Comparison of ENCODE assay signal across 8 cellular contexts in genomic region chrX:153926863-153927685, GRCh38. TPM values are rescaled to one million over a fixed set of nuclear protein-coding genes. Genes with fewer than 3 reads are reported as not detected.
A peak's percentile ranks its signal among the peaks of the same experiment; 100 is the strongest.
DNase-seq lines count a peak whose midpoint lies in the region; ATAC-seq, FAIRE-seq and TF ChIP-seq lines count a peak whose summit lies in the region.

No MANE protein-coding gene starts in this region.

- H3K9me3 Mint-ChIP-seq in stimulated activated memory B cell treated with anti-CD40 and anti-IgM and Interleukin-4, amounts not matched to agents 10 μg/mL and 1 μg/mL and 100 μg/mL, for 72 hours, result no peaks in the 10 kb centered on the region

- peak; percentile 80 for TF ChIP-seq POLR2A in GM12892 (IDR thresholded peaks at IDR 0.05; ENCODE audit: low read depth, low read length)

- peaks cover 11% of the 10 kb centered on the region for H3K4me1 ChIP-seq in ectodermal cell (ENCODE audit: control insufficient read depth, insufficient read depth, low read length)

- WGBS in ectodermal cell, 2 experiments, result 21 to 26% methylated on average over 32 of the region's 32 CpGs

- H3K4me3 Mint-ChIP-seq in stimulated activated memory B cell treated with anti-CD40 and anti-IgM and Interleukin-4, amounts not matched to agents 10 μg/mL and 1 μg/mL and 100 μg/mL, for 72 hours, result peak overlapping the region; percentile 90

- H3K36me3 Mint-ChIP-seq in stimulated activated memory B cell treated with anti-CD40 and anti-IgM and Interleukin-4, amounts not matched to agents 10 μg/mL and 1 μg/mL and 100 μg/mL, for 72 hours, result peaks cover 9% of the 10 kb centered on the region

- peak overlapping the region; percentile 47 for H3K4me3 ChIP-seq in ectodermal cell (ENCODE audit: insufficient read depth, low read depth, low read length)

- H3K27me3 ChIP-seq in ectodermal cell (ENCODE audit: control insufficient read depth, insufficient read depth, low read length, poor library complexity, severe bottlenecking), result peaks cover 8% of the 10 kb centered on the region

- H3K27ac Mint-ChIP-seq in stimulated activated memory B cell treated with anti-CD40 and anti-IgM and Interleukin-4, amounts not matched to agents 10 μg/mL and 1 μg/mL and 100 μg/mL, for 72 hours, result peak overlapping the region; percentile 99

- H3K27me3 Mint-ChIP-seq in stimulated activated memory B cell treated with anti-CD40 and anti-IgM and Interleukin-4, amounts not matched to agents 10 μg/mL and 1 μg/mL and 100 μg/mL, for 72 hours, result no peaks in the 10 kb centered on the region

- ATAC-seq in HG02840 (IDR thresholded peaks at IDR 0.05; ENCODE audit: low FRiP score, unreplicated experiment), result peak; percentile 43
- ATAC-seq in stimulated activated memory B cell treated with anti-CD40 and anti-IgM and Interleukin-4, amounts not matched to agents 10 μg/mL and 1 μg/mL and 100 μg/mL, for 72 hours, result peak; percentile 70

- peak; percentile 100 for FAIRE-seq in GM12892 (lab: Jason Lieb, UNC)

- peaks cover 59% of the 10 kb centered on the region for H3K4me1 Mint-ChIP-seq in stimulated activated memory B cell treated with anti-CD40 and anti-IgM and Interleukin-4, amounts not matched to agents 10 μg/mL and 1 μg/mL and 100 μg/mL, for 72 hours

- H3K9me3 ChIP-seq in ectodermal cell (ENCODE audit: control insufficient read depth, low read length), result no peaks in the 10 kb centered on the region

- H3K27ac ChIP-seq in ectodermal cell (ENCODE audit: insufficient read depth, low read depth, low read length, poor library complexity, severe bottlenecking), result peak overlapping the region; percentile 93

- DNase-seq in GM12892 (ENCODE audit: insufficient read length) (peak; percentile 85), NCI-H2227 (lab: John Stamatoyannopoulos, UW; ENCODE audit: unreplicated experiment) (peak; percentile 70), mucosa of gallbladder (ENCODE audit: low spot score) (peak; percentile 42), amniotic stem cell (lab: John Stamatoyannopoulos, UW) (no peak)
- peak; percentile 76 for DNase-seq in activated CD4-positive, alpha-beta T cell treated with anti-CD3 and anti-CD28 coated beads for 48 hours

- H3K36me3 ChIP-seq in ectodermal cell (ENCODE audit: control insufficient read depth, insufficient read depth, low read length), result no peaks in the 10 kb centered on the region

RNA-seq across cellular contexts. Expression of gene ARHGAP4, which starts 1.0 kb away (rescaled TPM):
- 23.2 TPM for polyA plus RNA-seq in GM12892 (2012; ENCODE audit: missing spikeins)
- polyA plus RNA-seq in ectodermal cell (2013, experiment 1 of 4), result 9.0 TPM
- 14.4 TPM for polyA plus RNA-seq in ectodermal cell (2013, experiment 2 of 4)
- 10.2 TPM for polyA plus RNA-seq in ectodermal cell (2013, experiment 3 of 4)
- 9.5 TPM for polyA plus RNA-seq in ectodermal cell (2013, experiment 4 of 4)
- 53.8 TPM for total RNA-seq in mucosa of gallbladder

RNA-seq across cellular contexts. Expression of gene NAA10, which starts 7.8 kb away (rescaled TPM):
- 76.2 TPM for polyA plus RNA-seq in GM12892 (2012; ENCODE audit: missing spikeins)
- 104 TPM for polyA plus RNA-seq in ectodermal cell (2013, experiment 1 of 4)
- 95.2 TPM for polyA plus RNA-seq in ectodermal cell (2013, experiment 2 of 4)
- polyA plus RNA-seq in ectodermal cell (2013, experiment 3 of 4), result 79.9 TPM
- 87.6 TPM for polyA plus RNA-seq in ectodermal cell (2013, experiment 4 of 4)
- 81.6 TPM for total RNA-seq in mucosa of gallbladder

RNA-seq across cellular contexts. Expression of gene RENBP, which starts 17.4 kb away (rescaled TPM):
- 3.7 TPM for polyA plus RNA-seq in GM12892 (2012; ENCODE audit: missing spikeins)
- 5.0 TPM for polyA plus RNA-seq in ectodermal cell (2013, experiment 1 of 4)
- 7.5 TPM for polyA plus RNA-seq in ectodermal cell (2013, experiment 2 of 4)
- polyA plus RNA-seq in ectodermal cell (2013, experiment 3 of 4), result 5.1 TPM
- polyA plus RNA-seq in ectodermal cell (2013, experiment 4 of 4), result 7.4 TPM
- 19.5 TPM for total RNA-seq in mucosa of gallbladder

RNA-seq across cellular contexts. Expression of gene AVPR2, which starts 22.6 kb away (rescaled TPM):
- polyA plus RNA-seq in GM12892 (2012; ENCODE audit: missing spikeins), result 0.17 TPM
- polyA plus RNA-seq in ectodermal cell (2013, experiment 1 of 4), result not detected
- polyA plus RNA-seq in ectodermal cell (2013, experiment 2 of 4), result not detected
- not detected for polyA plus RNA-seq in ectodermal cell (2013, experiment 3 of 4)
- polyA plus RNA-seq in ectodermal cell (2013, experiment 4 of 4), result not detected
- 1.1 TPM for total RNA-seq in mucosa of gallbladder

RNA-seq across cellular contexts. Expression of gene L1CAM, which starts 41.1 kb away (rescaled TPM):
- 0.21 TPM for polyA plus RNA-seq in GM12892 (2012; ENCODE audit: missing spikeins)
- polyA plus RNA-seq in ectodermal cell (2013, experiment 1 of 4), result 20.7 TPM
- polyA plus RNA-seq in ectodermal cell (2013, experiment 2 of 4), result 21.9 TPM
- polyA plus RNA-seq in ectodermal cell (2013, experiment 3 of 4), result 17.0 TPM
- 17.3 TPM for polyA plus RNA-seq in ectodermal cell (2013, experiment 4 of 4)
- 10.0 TPM for total RNA-seq in mucosa of gallbladder
